Comparison of ENCODE assay signal across 1 cellular context in the genomic region with DNA sequence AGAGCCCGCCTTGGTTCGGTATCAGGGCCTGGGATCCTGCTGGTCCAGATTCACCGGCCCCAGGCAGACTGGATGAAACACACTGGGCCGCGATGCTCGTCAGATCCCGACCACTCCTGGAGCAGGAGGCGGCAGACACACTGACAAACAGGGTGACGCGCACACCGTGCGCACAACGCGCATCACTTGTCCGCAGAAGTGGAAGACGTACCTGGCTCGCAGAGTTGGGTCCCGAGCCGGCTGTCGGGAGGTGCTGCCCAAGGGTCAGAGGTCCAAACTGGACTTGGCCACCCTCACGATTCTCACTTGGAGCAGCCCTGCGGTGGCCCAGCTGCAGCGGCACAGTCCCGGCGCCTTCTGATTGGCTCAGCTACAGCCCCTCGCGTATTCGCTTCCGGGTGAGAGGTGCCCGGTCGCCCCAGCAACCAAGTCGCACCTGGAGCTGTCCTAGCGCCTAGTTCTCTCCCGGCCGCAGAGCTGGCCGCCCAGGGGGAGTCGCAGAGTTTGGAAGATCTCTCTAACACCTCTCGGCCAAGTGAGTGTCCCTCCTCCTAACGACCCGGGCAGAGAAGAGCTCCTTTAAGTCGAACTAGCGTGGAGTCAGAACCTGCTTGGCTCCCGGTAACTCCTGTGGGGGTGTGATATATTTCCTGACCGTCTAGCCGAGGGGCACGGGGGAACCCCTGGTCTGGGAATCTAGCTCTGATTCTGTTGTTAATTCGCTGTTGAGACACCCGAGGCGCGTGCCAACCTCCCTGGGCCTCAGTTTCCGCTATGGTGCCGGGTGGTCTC.
TF ChIP-seq lines count a peak whose summit lies in the region.

TSS of gene DHX57 (minus strand) at position 359 of the 792 bp plus-strand sequence. CDS start 7,529 bp downstream, outside the sequence.
TSS of gene MORN2 (plus strand) at position 401 of the 792 bp plus-strand sequence.

TF ChIP-seq in HepG2, 621 proteins besides CTCF, POLR2A, EP300 and RAD21 (continued from another document and continues in another):
- TF ChIP-seq FUBP1 (CRISPR knock-in tag; IDR thresholded peaks at IDR 0.05; ENCODE audit: borderline replicate concordance) (no peak), AGO1 (IDR thresholded peaks at IDR 0.05; ENCODE audit: low read depth, low read length, poor library complexity, severe bottlenecking) (peak; percentile 66), ZBTB26 (CRISPR knock-in tag; IDR thresholded peaks at IDR 0.05; ENCODE audit: borderline replicate concordance) (peak; percentile 68), ZBTB33 (CRISPR knock-in tag; IDR thresholded peaks at IDR 0.05) (peak; percentile 37; the same call in 1 of the 2 replicates), SP2 (CRISPR knock-in tag; IDR thresholded peaks at IDR 0.05) (peak; percentile 83), TMF1 (CRISPR knock-in tag; IDR thresholded peaks at IDR 0.05; ENCODE audit: low read depth) (no peak; the same call in 1 of the 2 replicates), ZNF101 (CRISPR knock-in tag; IDR thresholded peaks at IDR 0.05; ENCODE audit: borderline replicate concordance, low read depth) (no peak), PAWR (CRISPR knock-in tag; IDR thresholded peaks at IDR 0.05; ENCODE audit: borderline replicate concordance) (no peak), MEF2D (CRISPR knock-in tag; IDR thresholded peaks at IDR 0.05) (no peak; the same call in 1 of the 2 replicates), HNRNPUL1 (IDR thresholded peaks at IDR 0.05; ENCODE audit: low read depth, low read length) (no peak), SIX1 (CRISPR knock-in tag; IDR thresholded peaks at IDR 0.05; ENCODE audit: borderline replicate concordance) (no peak), CEBPG (CRISPR knock-in tag; IDR thresholded peaks at IDR 0.05) (no peak), HOXA9 (CRISPR knock-in tag; IDR thresholded peaks at IDR 0.05; ENCODE audit: borderline replicate concordance) (no peak; the same call in 1 of the 2 replicates), ZNF383 (CRISPR knock-in tag; IDR thresholded peaks at IDR 0.05; ENCODE audit: borderline replicate concordance) (peak; percentile 51; the same call in 1 of the 2 replicates), NR2F6 (IDR thresholded peaks at IDR 0.05) (peak; percentile 68; the same call in 1 of the 2 replicates), NR2F6 (CRISPR knock-in tag; IDR thresholded peaks at IDR 0.05) (peak; percentile 83; the same call in 1 of the 2 replicates), ZNF232 (CRISPR knock-in tag; IDR thresholded peaks at IDR 0.05; ENCODE audit: borderline replicate concordance) (0 out of 2 replicates have a peak, but pooled peaks have one; percentile 50), ZNF496 (CRISPR knock-in tag; IDR thresholded peaks at IDR 0.05; ENCODE audit: insufficient replicate concordance) (no peak), ZNF143 (CRISPR knock-in tag; IDR thresholded peaks at IDR 0.05) (peak; percentile 47), ADNP (CRISPR knock-in tag; IDR thresholded peaks at IDR 0.05) (no peak), CBFB (CRISPR knock-in tag; IDR thresholded peaks at IDR 0.05) (peak; percentile 94), TBL1XR1 (IDR thresholded peaks at IDR 0.05; ENCODE audit: borderline replicate concordance, low read length, partially characterized antibody) (peak; percentile 49), ZNF660 (CRISPR knock-in tag; IDR thresholded peaks at IDR 0.05; ENCODE audit: borderline replicate concordance, low read depth) (no peak), SOX13 (IDR thresholded peaks at IDR 0.05) (no peak), SOX13 (CRISPR knock-in tag; conservative IDR thresholded peaks at IDR 0.05 in 1 of 2, IDR thresholded peaks at IDR 0.05 in 1 of 2) (peak in 1 of 2 experiments; percentile 34; a peak in 1 of 4 replicates), POGZ (CRISPR knock-in tag; IDR thresholded peaks at IDR 0.05) (peak; percentile 93), TFDP2 (CRISPR knock-in tag; IDR thresholded peaks at IDR 0.05) (peak; percentile 73), KMT2B (CRISPR knock-in tag; IDR thresholded peaks at IDR 0.05) (peak; percentile 99), NFYB (CRISPR knock-in tag; IDR thresholded peaks at IDR 0.05) (peak; percentile 98), PCBP1 (IDR thresholded peaks at IDR 0.05; ENCODE audit: borderline replicate concordance, low read depth, low read length) (peak; percentile 94; the same call in 1 of the 2 replicates), ZNF644 (CRISPR knock-in tag; IDR thresholded peaks at IDR 0.05; ENCODE audit: low read depth) (peak; percentile 35; the same call in 1 of the 2 replicates), TFAP4 (IDR thresholded peaks at IDR 0.05; ENCODE audit: borderline replicate concordance, low read depth) (peak; percentile 96), PRMT3 (CRISPR knock-in tag; IDR thresholded peaks at IDR 0.05; ENCODE audit: borderline replicate concordance, low read depth) (peak; percentile 64; the same call in 1 of the 2 replicates), ZNF530 (CRISPR knock-in tag; IDR thresholded peaks at IDR 0.05; ENCODE audit: low read depth) (no peak), FOXM1 (CRISPR knock-in tag; IDR thresholded peaks at IDR 0.05) (no peak), NR2F2 (IDR thresholded peaks at IDR 0.05; ENCODE audit: borderline replicate concordance, low read depth) (peak; percentile 49), CAMTA2 (CRISPR knock-in tag; IDR thresholded peaks at IDR 0.05; ENCODE audit: borderline replicate concordance) (no peak; the same call in 1 of the 2 replicates), ZNF20 (CRISPR knock-in tag; IDR thresholded peaks at IDR 0.05) (no peak), ZNF724P (CRISPR knock-in tag; IDR thresholded peaks at IDR 0.05; ENCODE audit: borderline replicate concordance) (peak; percentile 82; the same call in 1 of the 2 replicates), SYNCRIP (IDR thresholded peaks at IDR 0.05; ENCODE audit: insufficient read depth, low read depth, low read length) (no peak)
- TF ChIP-seq, protein P1, sequence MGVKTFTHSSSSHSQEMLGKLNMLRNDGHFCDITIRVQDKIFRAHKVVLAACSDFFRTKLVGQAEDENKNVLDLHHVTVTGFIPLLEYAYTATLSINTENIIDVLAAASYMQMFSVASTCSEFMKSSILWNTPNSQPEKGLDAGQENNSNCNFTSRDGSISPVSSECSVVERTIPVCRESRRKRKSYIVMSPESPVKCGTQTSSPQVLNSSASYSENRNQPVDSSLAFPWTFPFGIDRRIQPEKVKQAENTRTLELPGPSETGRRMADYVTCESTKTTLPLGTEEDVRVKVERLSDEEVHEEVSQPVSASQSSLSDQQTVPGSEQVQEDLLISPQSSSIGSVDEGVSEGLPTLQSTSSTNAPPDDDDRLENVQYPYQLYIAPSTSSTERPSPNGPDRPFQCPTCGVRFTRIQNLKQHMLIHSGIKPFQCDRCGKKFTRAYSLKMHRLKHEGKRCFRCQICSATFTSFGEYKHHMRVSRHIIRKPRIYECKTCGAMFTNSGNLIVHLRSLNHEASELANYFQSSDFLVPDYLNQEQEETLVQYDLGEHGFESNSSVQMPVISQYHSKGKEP (CRISPR knock-in tag; IDR thresholded peaks at IDR 0.05) = no peak
- TF ChIP-seq, protein P2, sequence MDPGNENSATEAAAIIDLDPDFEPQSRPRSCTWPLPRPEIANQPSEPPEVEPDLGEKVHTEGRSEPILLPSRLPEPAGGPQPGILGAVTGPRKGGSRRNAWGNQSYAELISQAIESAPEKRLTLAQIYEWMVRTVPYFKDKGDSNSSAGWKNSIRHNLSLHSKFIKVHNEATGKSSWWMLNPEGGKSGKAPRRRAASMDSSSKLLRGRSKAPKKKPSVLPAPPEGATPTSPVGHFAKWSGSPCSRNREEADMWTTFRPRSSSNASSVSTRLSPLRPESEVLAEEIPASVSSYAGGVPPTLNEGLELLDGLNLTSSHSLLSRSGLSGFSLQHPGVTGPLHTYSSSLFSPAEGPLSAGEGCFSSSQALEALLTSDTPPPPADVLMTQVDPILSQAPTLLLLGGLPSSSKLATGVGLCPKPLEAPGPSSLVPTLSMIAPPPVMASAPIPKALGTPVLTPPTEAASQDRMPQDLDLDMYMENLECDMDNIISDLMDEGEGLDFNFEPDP (CRISPR knock-in tag; conservative IDR thresholded peaks at IDR 0.05) = 0 out of 2 replicates have a peak, but pooled peaks have one; percentile 90
- TF ChIP-seq, protein P3, sequence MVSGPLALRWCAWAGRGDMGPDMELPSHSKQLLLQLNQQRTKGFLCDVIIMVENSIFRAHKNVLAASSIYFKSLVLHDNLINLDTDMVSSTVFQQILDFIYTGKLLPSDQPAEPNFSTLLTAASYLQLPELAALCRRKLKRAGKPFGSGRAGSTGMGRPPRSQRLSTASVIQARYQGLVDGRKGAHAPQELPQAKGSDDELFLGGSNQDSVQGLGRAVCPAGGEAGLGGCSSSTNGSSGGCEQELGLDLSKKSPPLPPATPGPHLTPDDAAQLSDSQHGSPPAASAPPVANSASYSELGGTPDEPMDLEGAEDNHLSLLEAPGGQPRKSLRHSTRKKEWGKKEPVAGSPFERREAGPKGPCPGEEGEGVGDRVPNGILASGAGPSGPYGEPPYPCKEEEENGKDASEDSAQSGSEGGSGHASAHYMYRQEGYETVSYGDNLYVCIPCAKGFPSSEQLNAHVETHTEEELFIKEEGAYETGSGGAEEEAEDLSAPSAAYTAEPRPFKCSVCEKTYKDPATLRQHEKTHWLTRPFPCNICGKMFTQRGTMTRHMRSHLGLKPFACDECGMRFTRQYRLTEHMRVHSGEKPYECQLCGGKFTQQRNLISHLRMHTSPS (CRISPR knock-in tag; IDR thresholded peaks at IDR 0.05; ENCODE audit: low read depth) = no peak
- TF ChIP-seq, protein P4, sequence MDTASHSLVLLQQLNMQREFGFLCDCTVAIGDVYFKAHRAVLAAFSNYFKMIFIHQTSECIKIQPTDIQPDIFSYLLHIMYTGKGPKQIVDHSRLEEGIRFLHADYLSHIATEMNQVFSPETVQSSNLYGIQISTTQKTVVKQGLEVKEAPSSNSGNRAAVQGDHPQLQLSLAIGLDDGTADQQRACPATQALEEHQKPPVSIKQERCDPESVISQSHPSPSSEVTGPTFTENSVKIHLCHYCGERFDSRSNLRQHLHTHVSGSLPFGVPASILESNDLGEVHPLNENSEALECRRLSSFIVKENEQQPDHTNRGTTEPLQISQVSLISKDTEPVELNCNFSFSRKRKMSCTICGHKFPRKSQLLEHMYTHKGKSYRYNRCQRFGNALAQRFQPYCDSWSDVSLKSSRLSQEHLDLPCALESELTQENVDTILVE (CRISPR knock-in tag; IDR thresholded peaks at IDR 0.05) = peak; percentile 82
- TF ChIP-seq, protein P5, sequence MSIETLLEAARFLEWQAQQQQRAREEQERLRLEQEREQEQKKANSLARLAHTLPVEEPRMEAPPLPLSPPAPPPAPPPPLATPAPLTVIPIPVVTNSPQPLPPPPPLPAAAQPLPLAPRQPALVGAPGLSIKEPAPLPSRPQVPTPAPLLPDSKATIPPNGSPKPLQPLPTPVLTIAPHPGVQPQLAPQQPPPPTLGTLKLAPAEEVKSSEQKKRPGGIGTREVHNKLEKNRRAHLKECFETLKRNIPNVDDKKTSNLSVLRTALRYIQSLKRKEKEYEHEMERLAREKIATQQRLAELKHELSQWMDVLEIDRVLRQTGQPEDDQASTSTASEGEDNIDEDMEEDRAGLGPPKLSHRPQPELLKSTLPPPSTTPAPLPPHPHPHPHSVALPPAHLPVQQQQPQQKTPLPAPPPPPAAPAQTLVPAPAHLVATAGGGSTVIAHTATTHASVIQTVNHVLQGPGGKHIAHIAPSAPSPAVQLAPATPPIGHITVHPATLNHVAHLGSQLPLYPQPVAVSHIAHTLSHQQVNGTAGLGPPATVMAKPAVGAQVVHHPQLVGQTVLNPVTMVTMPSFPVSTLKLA (IDR thresholded peaks at IDR 0.05) = no peak
